In genomic region chr20:33810885-33811762, GRCh38 we compare ENCODE assay signal across 8 cellular contexts. TPM values are rescaled to one million over a fixed set of nuclear protein-coding genes. Genes with fewer than 3 reads are reported as not detected.
A peak's percentile ranks its signal among the peaks of the same experiment; 100 is the strongest.
DNase-seq lines count a peak whose midpoint lies in the region; ATAC-seq and TF ChIP-seq lines count a peak whose summit lies in the region.

Gene CHMP4B (plus strand): TSS chr20:33811348. CDS start chr20:33811469, 121 bp downstream.

- peak; percentile 97 for ATAC-seq in CD8-positive, alpha-beta T cell
- ATAC-seq in GM19467 (IDR thresholded peaks at IDR 0.05; ENCODE audit: unreplicated experiment): peak; percentile 95

- H3K9me3 ChIP-seq in CD8-positive, alpha-beta T cell (ENCODE audit: low read length): no peaks in the 10 kb centered on the region

- no peaks in the 10 kb centered on the region for H3K9me3 Mint-ChIP-seq in CD8-positive, alpha-beta T cell

- no peaks in the 10 kb centered on the region for H3K36me3 ChIP-seq in CD8-positive, alpha-beta T cell (ENCODE audit: insufficient read depth, low read length)

- DNase-seq in CD8-positive, alpha-beta T cell: peak; percentile 97 to 99 (median 99)
- peak; percentile 96 for DNase-seq in HS-27A (ENCODE audit: low read depth)
- peak; percentile 92 for DNase-seq in NK-92 (lab: John Stamatoyannopoulos, UW; ENCODE audit: unreplicated experiment)
- peak; percentile 98 for DNase-seq in activated CD8-positive, alpha-beta memory T cell treated with anti-CD3 and anti-CD28 coated beads for 24 hours
- DNase-seq in effector CD8-positive, alpha-beta T cell (lab: John Stamatoyannopoulos, UW): peak; percentile 98
- peak; percentile 99 for DNase-seq in lung microvascular endothelial cell (ENCODE audit: low read depth in 2 of 2)
- peak; percentile 94 to 97 (median 96) for DNase-seq in stimulated activated CD4-positive, alpha-beta T cell treated with anti-CD3 and anti-CD28 coated beads, TNF-alpha, amount 100 ng/mL, for 48 hours (ENCODE audit: low read depth in 3 of 3)

- CTCF ChIA-PET in CD8-positive, alpha-beta T cell (lab: Charles Lee): interaction anchor here (0.7 to 1.6 kb wide), 7 partner anchors 11 to 301 kb away, joined by 3 to 6 read pairs (median 4); partner anchors contain the start of gene EIF2S2

- H3K27me3 Mint-ChIP-seq in CD8-positive, alpha-beta T cell (ENCODE audit: low read depth): no peaks in the 10 kb centered on the region

- peaks cover 23% of the 10 kb centered on the region for H3K36me3 Mint-ChIP-seq in CD8-positive, alpha-beta T cell

- POLR2A ChIA-PET in CD8-positive, alpha-beta T cell (lab: Charles Lee): interaction anchor here (0.8 to 2.2 kb wide), 13 partner anchors 8 to 301 kb away, joined by 3 to 15 read pairs (median 9); partner anchors contain the start of genes EIF2S2, PXMP4, RALY and ZNF341

- H3K4me3 ChIP-seq in CD8-positive, alpha-beta T cell (ENCODE audit: low read depth, low read length): peak within 1 kb of the TSS; percentile 77

- peak within 1 kb of the TSS; percentile 99 for H3K4me3 Mint-ChIP-seq in CD8-positive, alpha-beta T cell

- H3K4me1 Mint-ChIP-seq in CD8-positive, alpha-beta T cell (ENCODE audit: low read depth): peaks cover 47% of the 10 kb centered on the region

- H3K27ac Mint-ChIP-seq in CD8-positive, alpha-beta T cell: peak within 1 kb of the TSS; percentile 93

- H3K4me1 ChIP-seq in CD8-positive, alpha-beta T cell (ENCODE audit: insufficient read depth, low read length): peaks cover 40% of the 10 kb centered on the region

- intact Hi-C loops in CD8-positive, alpha-beta T cell (cut with DNase I, micrococcal nuclease): loop anchor here (1.0 to 5.0 kb wide), 16 partner anchors 50 to 1929 kb away; partner anchors contain the start of genes EIF2S2 (in 2 of the 2), AHCY (in 1 of the 2), CBFA2T2 (in 1 of the 2) and CDK5RAP1 (in 1 of the 2)

- TF ChIP-seq CTCF in CD8-positive, alpha-beta T cell (IDR thresholded peaks at IDR 0.05): no peak

- H3K27me3 ChIP-seq in CD8-positive, alpha-beta T cell (ENCODE audit: insufficient read depth, low read length): no peaks in the 10 kb centered on the region

- peak within 1 kb of the TSS; percentile 73 for H3K27ac ChIP-seq in CD8-positive, alpha-beta T cell (ENCODE audit: low read depth, low read length)

RNA-seq across cellular contexts. Expression of gene CHMP4B, which starts in this region (rescaled TPM):
- total RNA-seq in CD8-positive, alpha-beta T cell: 10 to 100 TPM; 55.5 to 56.1 TPM
- total RNA-seq in lung microvascular endothelial cell: 30.3 and 34.1 TPM in 2 replicates

Comparison
In these comparisons a context has a peak if more than half of its experiments do, and no peak if none do; other contexts are left out.
1. Peak in every context shown above with its lines: DNase-seq, ATAC-seq, H3K4me3 ChIP-seq and H3K27ac ChIP-seq.